Comparison of ENCODE assay signal across 12 cellular contexts in genomic region chr10:6270951-6271350, GRCh38.
DNase-seq lines count a peak whose midpoint lies in the region; ATAC-seq and TF ChIP-seq lines count a peak whose summit lies in the region.
"Had no signal": no experiment of that assay in that cellular context is flagged by ENCODE, and none has a peak within 500 bp of the region (broad histone marks: within the 10 kb centered on the region; RNA-seq: fewer than 3 reads in every experiment).

No MANE protein-coding gene starts in this region.

- no peak overlapping the region for H3K18ac ChIP-seq in H9 (ENCODE audit: insufficient read length, low read depth, low read length)

- H2BK12ac ChIP-seq in H9 (ENCODE audit: insufficient read length, low read depth, low read length) = no peak overlapping the region

- H4K20me1 ChIP-seq in H9 (ENCODE audit: control insufficient read depth, insufficient read depth, insufficient read length) = no peaks in the 10 kb centered on the region

- H4K5ac ChIP-seq in H9 (ENCODE audit: insufficient read length, low read depth, low read length) = no peak overlapping the region

- peaks cover 2% of the 10 kb centered on the region for H3K27me3 Mint-ChIP-seq in activated CD8-positive, alpha-beta memory T cell treated with anti-CD3 and anti-CD28 coated beads, Interleukin-2, amount 10 ng/mL, durations not matched to agents 7 days and 5 days
- no peaks in the 10 kb centered on the region for H3K27me3 Mint-ChIP-seq in activated T-helper 2 cell treated with anti-CD3 and anti-CD28 coated beads, Interferon-gamma antibody, Interleukin-2, Interleukin-4, amounts not matched to agents 10 μg/mL and 5 μg/mL and 100 μg/mL, durations not matched to agents 14 hours and 24 hours and 36 hours (ENCODE audit: low read depth)
- H3K27me3 Mint-ChIP-seq in stimulated activated memory B cell treated with anti-CD40 and anti-IgM and Interleukin-4, amounts not matched to agents 10 μg/mL and 1 μg/mL and 100 μg/mL, for 72 hours = no peaks in the 10 kb centered on the region
- H3K27me3 Mint-ChIP-seq in H9 (ENCODE audit: low read depth) = no peaks in the 10 kb centered on the region; the same call in 1 of the 2 replicates

- no peak overlapping the region for H2BK15ac ChIP-seq in H9 (ENCODE audit: low read depth, low read length)

- H3T11ph ChIP-seq in H9 (ENCODE audit: low read length) = no peak overlapping the region

- H4K8ac ChIP-seq in H9 (replicated peaks; ENCODE audit: insufficient read length, low read depth, low read length) = no peak overlapping the region

- no peak overlapping the region for H3K56ac ChIP-seq in H9 (ENCODE audit: insufficient read length, low read depth, low read length)

- no peak overlapping the region for H2BK5ac ChIP-seq in H9 (ENCODE audit: insufficient read length, low read length)

- no peak overlapping the region for H2AK5ac ChIP-seq in H9 (ENCODE audit: insufficient read length, low read length)

- no peak overlapping the region for H2BK20ac ChIP-seq in H9 (ENCODE audit: low read depth, low read length, poor library complexity, severe bottlenecking)

- no peak overlapping the region for H3K23ac ChIP-seq in H9 (ENCODE audit: insufficient read length, low read depth, low read length)

- no peaks in the 10 kb centered on the region for H3K23me2 ChIP-seq in H9 (ENCODE audit: insufficient read length, low read depth, low read length, poor library complexity, severe bottlenecking)

- H3K4ac ChIP-seq in H9 (ENCODE audit: low read depth, low read length) = no peak overlapping the region

- ATAC-seq in activated CD8-positive, alpha-beta memory T cell treated with anti-CD3 and anti-CD28 coated beads, Interleukin-2, amount 10 ng/mL, durations not matched to agents 7 days and 5 days = no peak
- ATAC-seq in left colon (peak; percentile 57), GM19023 (IDR thresholded peaks at IDR 0.05; ENCODE audit: unreplicated experiment) (no peak)
- no peak for ATAC-seq in stimulated activated memory B cell treated with anti-CD40 and anti-IgM and Interleukin-4, amounts not matched to agents 10 μg/mL and 1 μg/mL and 100 μg/mL, for 72 hours
- ATAC-seq: Panc1, sciatic nerve had no signal

- intact Hi-C loops in activated T-helper 2 cell treated with anti-CD3 and anti-CD28 coated beads, Interferon-gamma antibody, Interleukin-2, Interleukin-4, amounts not matched to agents 10 μg/mL and 5 μg/mL and 100 μg/mL, durations not matched to agents 14 hours and 24 hours and 36 hours (cut with micrococcal nuclease) = loop anchor here (1.0 to 10.0 kb wide), 8 partner anchors 20 to 976 kb away; no protein-coding TSS in a partner anchor
- intact Hi-C loops in left colon (cut with DNase I, micrococcal nuclease) = no loop called here

- no peak overlapping the region for H3K27ac ChIP-seq in H9 (ENCODE audit: insufficient read length, low read depth, low read length)

- no peak for DNase-seq in activated CD8-positive, alpha-beta memory T cell treated with anti-CD3 and anti-CD28 coated beads, Interleukin-2, amount 10 ng/mL, durations not matched to agents 7 days and 5 days
- DNase-seq in activated CD8-positive, alpha-beta memory T cell treated with anti-CD3 and anti-CD28 coated beads, Interleukin-2, amount 50 U/mL, for 4 hours = no peak
- DNase-seq in activated T-helper 2 cell treated with anti-CD3 and anti-CD28 coated beads, Interferon-gamma antibody, Interleukin-2, Interleukin-4, amounts not matched to agents 10 μg/mL and 5 μg/mL and 100 μg/mL, durations not matched to agents 14 hours and 24 hours and 36 hours (ENCODE audit: low spot score) = no peak
- no peak for DNase-seq in left colon
- DNase-seq in NCI-H2227 (lab: John Stamatoyannopoulos, UW; ENCODE audit: unreplicated experiment) = no peak
- DNase-seq in H9 = no peak
- DNase-seq: effector CD8-positive, alpha-beta T cell; NCI-H1105 treated with DMSO at 0.1 percent for 48 hours had no signal

- peak overlapping the region; percentile 93 for H3K27ac Mint-ChIP-seq in activated CD8-positive, alpha-beta memory T cell treated with anti-CD3 and anti-CD28 coated beads, Interleukin-2, amount 10 ng/mL, durations not matched to agents 7 days and 5 days
- peak overlapping the region; percentile 89 for H3K27ac Mint-ChIP-seq in activated T-helper 2 cell treated with anti-CD3 and anti-CD28 coated beads, Interferon-gamma antibody, Interleukin-2, Interleukin-4, amounts not matched to agents 10 μg/mL and 5 μg/mL and 100 μg/mL, durations not matched to agents 14 hours and 24 hours and 36 hours
- H3K27ac Mint-ChIP-seq in stimulated activated memory B cell treated with anti-CD40 and anti-IgM and Interleukin-4, amounts not matched to agents 10 μg/mL and 1 μg/mL and 100 μg/mL, for 72 hours = peak overlapping the region; percentile 84
- H3K27ac Mint-ChIP-seq in H9 = 0 out of 7 replicates have a peak overlapping the region, but pooled peaks of 1 of the 3 experiments have one; percentile 68

- H3K4me1 Mint-ChIP-seq in activated CD8-positive, alpha-beta memory T cell treated with anti-CD3 and anti-CD28 coated beads, Interleukin-2, amount 10 ng/mL, durations not matched to agents 7 days and 5 days = peaks cover 76% of the 10 kb centered on the region
- H3K4me1 Mint-ChIP-seq in activated T-helper 2 cell treated with anti-CD3 and anti-CD28 coated beads, Interferon-gamma antibody, Interleukin-2, Interleukin-4, amounts not matched to agents 10 μg/mL and 5 μg/mL and 100 μg/mL, durations not matched to agents 14 hours and 24 hours and 36 hours (ENCODE audit: low read depth) = peaks cover 66% of the 10 kb centered on the region
- H3K4me1 Mint-ChIP-seq in stimulated activated memory B cell treated with anti-CD40 and anti-IgM and Interleukin-4, amounts not matched to agents 10 μg/mL and 1 μg/mL and 100 μg/mL, for 72 hours = peaks cover 54% of the 10 kb centered on the region
- H3K4me1 Mint-ChIP-seq in H9 = peaks cover 6 to 9% of the 10 kb centered on the region in 2 experiments; a peak in 3 of 4 replicates

- no peak overlapping the region for H3K9ac ChIP-seq in H9 (ENCODE audit: extremely low read depth, insufficient read length, low read length)

- no peak overlapping the region for H4K91ac ChIP-seq in H9 (ENCODE audit: insufficient read length, low read depth, low read length)

- peaks cover 5% of the 10 kb centered on the region for H3K36me3 Mint-ChIP-seq in activated CD8-positive, alpha-beta memory T cell treated with anti-CD3 and anti-CD28 coated beads, Interleukin-2, amount 10 ng/mL, durations not matched to agents 7 days and 5 days
- peaks cover 10% of the 10 kb centered on the region for H3K36me3 Mint-ChIP-seq in activated T-helper 2 cell treated with anti-CD3 and anti-CD28 coated beads, Interferon-gamma antibody, Interleukin-2, Interleukin-4, amounts not matched to agents 10 μg/mL and 5 μg/mL and 100 μg/mL, durations not matched to agents 14 hours and 24 hours and 36 hours (ENCODE audit: low read depth)
- H3K36me3 Mint-ChIP-seq in stimulated activated memory B cell treated with anti-CD40 and anti-IgM and Interleukin-4, amounts not matched to agents 10 μg/mL and 1 μg/mL and 100 μg/mL, for 72 hours = no peaks in the 10 kb centered on the region
- no peaks in the 10 kb centered on the region for H3K36me3 Mint-ChIP-seq in H9 (ENCODE audit: insufficient read depth in 1 of 3, low read depth in 3 of 3)

- no peak overlapping the region for H2AFZ ChIP-seq in H9 (ENCODE audit: low read length)

- H3K14ac ChIP-seq in H9 (ENCODE audit: insufficient read depth, low read length) = no peak overlapping the region

- no peak overlapping the region for H3K4me2 ChIP-seq in H9 (ENCODE audit: insufficient read depth, insufficient read length, low read length)

- H3K4me1 ChIP-seq in H9 (ENCODE audit: insufficient read depth, low read length) = no peaks in the 10 kb centered on the region

- no CpG with 5 or more reads among the region's 7 CpGs for WGBS in H9 (ENCODE audit: extremely low coverage, insufficient read length, low lambda C conversion rate)

- no peak overlapping the region for H2BK120ac ChIP-seq in H9 (ENCODE audit: low read depth, low read length, poor library complexity, severe bottlenecking)

- H3K9me3 Mint-ChIP-seq in activated CD8-positive, alpha-beta memory T cell treated with anti-CD3 and anti-CD28 coated beads, Interleukin-2, amount 10 ng/mL, durations not matched to agents 7 days and 5 days (ENCODE audit: low read depth) = no peaks in the 10 kb centered on the region
- no peaks in the 10 kb centered on the region for H3K9me3 Mint-ChIP-seq in activated T-helper 2 cell treated with anti-CD3 and anti-CD28 coated beads, Interferon-gamma antibody, Interleukin-2, Interleukin-4, amounts not matched to agents 10 μg/mL and 5 μg/mL and 100 μg/mL, durations not matched to agents 14 hours and 24 hours and 36 hours
- no peaks in the 10 kb centered on the region for H3K9me3 Mint-ChIP-seq in stimulated activated memory B cell treated with anti-CD40 and anti-IgM and Interleukin-4, amounts not matched to agents 10 μg/mL and 1 μg/mL and 100 μg/mL, for 72 hours
- H3K9me3 Mint-ChIP-seq in H9 = no peaks in the 10 kb centered on the region

- no peaks in the 10 kb centered on the region for H3K27me3 ChIP-seq in H9 (ENCODE audit: insufficient read depth, low read length)

- H3K79me1 ChIP-seq in H9 (ENCODE audit: insufficient read depth, low read depth, low read length, poor library complexity, severe bottlenecking) = no peaks in the 10 kb centered on the region

- CTCF ChIA-PET in activated CD8-positive, alpha-beta memory T cell treated with anti-CD3 and anti-CD28 coated beads, Interleukin-2, amount 10 ng/mL, durations not matched to agents 7 days and 5 days (lab: Charles Lee) = interaction anchor here (1.2 to 3.6 kb wide), 4 partner anchors 21 to 131 kb away, joined by 5 to 21 read pairs (median 8); partner anchors contain the start of gene PFKFB3

- peak overlapping the region; percentile 46 for H3K4me3 Mint-ChIP-seq in activated CD8-positive, alpha-beta memory T cell treated with anti-CD3 and anti-CD28 coated beads, Interleukin-2, amount 10 ng/mL, durations not matched to agents 7 days and 5 days
- peak overlapping the region; percentile 22 for H3K4me3 Mint-ChIP-seq in activated T-helper 2 cell treated with anti-CD3 and anti-CD28 coated beads, Interferon-gamma antibody, Interleukin-2, Interleukin-4, amounts not matched to agents 10 μg/mL and 5 μg/mL and 100 μg/mL, durations not matched to agents 14 hours and 24 hours and 36 hours (ENCODE audit: low read depth)
- H3K4me3 Mint-ChIP-seq in stimulated activated memory B cell treated with anti-CD40 and anti-IgM and Interleukin-4, amounts not matched to agents 10 μg/mL and 1 μg/mL and 100 μg/mL, for 72 hours = no peak overlapping the region
- H3K4me3 Mint-ChIP-seq in H9 = no peak overlapping the region

- TF ChIP-seq CTCF in H9 (conservative IDR thresholded peaks at IDR 0.05) = no peak

- H3K9me3 ChIP-seq in H9 (ENCODE audit: control insufficient read depth, low read depth, low read length) = no peaks in the 10 kb centered on the region

- H3K79me2 ChIP-seq in H9 (ENCODE audit: insufficient read depth, low read length) = no peaks in the 10 kb centered on the region

Comparison
In these comparisons a context has a peak if more than half of its experiments do, and no peak if none do; other contexts are left out.
1. H3K4me3 Mint-ChIP-seq: peak in activated CD8-positive, alpha-beta memory T cell treated with anti-CD3 and anti-CD28 coated beads, Interleukin-2, amount 10 ng/mL, durations not matched to agents 7 days and 5 days (single experiment) and activated T-helper 2 cell treated with anti-CD3 and anti-CD28 coated beads, Interferon-gamma antibody, Interleukin-2, Interleukin-4, amounts not matched to agents 10 μg/mL and 5 μg/mL and 100 μg/mL, durations not matched to agents 14 hours and 24 hours and 36 hours (single experiment); none in stimulated activated memory B cell treated with anti-CD40 and anti-IgM and Interleukin-4, amounts not matched to agents 10 μg/mL and 1 μg/mL and 100 μg/mL, for 72 hours (single experiment) and H9 (0 of 2).